1 cellular context compared by ENCODE assay signal in genomic region chr9:71223953-71224538, GRCh38.
TF ChIP-seq lines count a peak whose summit lies in the region.

No MANE protein-coding gene starts in this region.

TF ChIP-seq in liver, 16 proteins besides CTCF, POLR2A, EP300 and RAD21 (continued from another document):
- TF ChIP-seq, protein P1, sequence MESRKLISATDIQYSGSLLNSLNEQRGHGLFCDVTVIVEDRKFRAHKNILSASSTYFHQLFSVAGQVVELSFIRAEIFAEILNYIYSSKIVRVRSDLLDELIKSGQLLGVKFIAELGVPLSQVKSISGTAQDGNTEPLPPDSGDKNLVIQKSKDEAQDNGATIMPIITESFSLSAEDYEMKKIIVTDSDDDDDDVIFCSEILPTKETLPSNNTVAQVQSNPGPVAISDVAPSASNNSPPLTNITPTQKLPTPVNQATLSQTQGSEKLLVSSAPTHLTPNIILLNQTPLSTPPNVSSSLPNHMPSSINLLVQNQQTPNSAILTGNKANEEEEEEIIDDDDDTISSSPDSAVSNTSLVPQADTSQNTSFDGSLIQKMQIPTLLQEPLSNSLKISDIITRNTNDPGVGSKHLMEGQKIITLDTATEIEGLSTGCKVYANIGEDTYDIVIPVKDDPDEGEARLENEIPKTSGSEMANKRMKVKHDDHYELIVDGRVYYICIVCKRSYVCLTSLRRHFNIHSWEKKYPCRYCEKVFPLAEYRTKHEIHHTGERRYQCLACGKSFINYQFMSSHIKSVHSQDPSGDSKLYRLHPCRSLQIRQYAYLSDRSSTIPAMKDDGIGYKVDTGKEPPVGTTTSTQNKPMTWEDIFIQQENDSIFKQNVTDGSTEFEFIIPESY (IDR thresholded peaks at IDR 0.05): no peak
